In genomic region chr16:67150058-67150832, GRCh38 we compare ENCODE assay signal across 7 cellular contexts. TPM values are rescaled to one million over a fixed set of nuclear protein-coding genes. Genes with fewer than 3 reads are reported as not detected.
A peak's percentile ranks its signal among the peaks of the same experiment; 100 is the strongest.
DNase-seq lines count a peak whose midpoint lies in the region; ATAC-seq and TF ChIP-seq lines count a peak whose summit lies in the region.

No MANE protein-coding gene starts in this region.

- no peak overlapping the region for H3K27ac Mint-ChIP-seq in T-helper 17 cell
- H3K27ac Mint-ChIP-seq in effector memory CD8-positive, alpha-beta T cell = no peak overlapping the region
- H3K27ac Mint-ChIP-seq in mesothelial cell of epicardium = no peak overlapping the region

- H3K27me3 Mint-ChIP-seq in T-helper 17 cell (no peaks in the 10 kb centered on the region), mesothelial cell of epicardium (ENCODE audit: low read depth) (peaks cover 36% of the 10 kb centered on the region)
- no peaks in the 10 kb centered on the region for H3K27me3 Mint-ChIP-seq in effector memory CD8-positive, alpha-beta T cell

- TF ChIP-seq POLR2A in thyroid gland (IDR thresholded peaks at IDR 0.05) = no peak

- H3K4me3 ChIP-seq in thyroid gland (replicated peaks in 1 of 3) (peak overlapping the region; percentile 60 to 67 (median 61)), OCI-LY7 (ENCODE audit: low read depth, low read length, poor library complexity, severe bottlenecking) (no peak overlapping the region)

- ATAC-seq in GM18861 (IDR thresholded peaks at IDR 0.05; ENCODE audit: unreplicated experiment) = peak; percentile 33
- ATAC-seq in HG02981 (IDR thresholded peaks at IDR 0.05; ENCODE audit: unreplicated experiment) = peak; percentile 15
- peak; percentile 70 for ATAC-seq in T-helper 17 cell
- peak; percentile 72 for ATAC-seq in effector memory CD8-positive, alpha-beta T cell (replicated peaks)

- H3K9me2 ChIP-seq in OCI-LY7 (ENCODE audit: insufficient read depth, low read length) = no peaks in the 10 kb centered on the region

- POLR2A ChIA-PET in OCI-LY7 (lab: Charles Lee) = no interaction called here

- H3K4me1 Mint-ChIP-seq in T-helper 17 cell = peaks cover 36% of the 10 kb centered on the region
- peaks cover 23 to 24% of the 10 kb centered on the region in 2 donors for H3K4me1 Mint-ChIP-seq in effector memory CD8-positive, alpha-beta T cell (ENCODE audit: low read depth in 2 of 2)
- peaks cover 7% of the 10 kb centered on the region for H3K4me1 Mint-ChIP-seq in mesothelial cell of epicardium

- H3K36me3 ChIP-seq in thyroid gland (peaks cover 6 to 9% of the 10 kb centered on the region in 2 donors), OCI-LY7 (ENCODE audit: insufficient read depth, low read length) (peaks cover 37% of the 10 kb centered on the region)

- 3 to 41% methylated on average over 7 to 11 of the region's 92 CpGs for WGBS in thyroid gland, 2 donors

- no peaks in the 10 kb centered on the region for H3K79me2 ChIP-seq in OCI-LY7 (ENCODE audit: insufficient read depth, low read depth, low read length)

- no peak for TF ChIP-seq CTCF in mesothelial cell of epicardium (IDR thresholded peaks at IDR 0.05; ENCODE audit: unreplicated experiment)
- no peak for TF ChIP-seq CTCF in thyroid gland (IDR thresholded peaks at IDR 0.05)
- no peak for TF ChIP-seq CTCF in OCI-LY7 (conservative IDR thresholded peaks at IDR 0.05; ENCODE audit: low read length)

- H3K27me3 ChIP-seq in thyroid gland = no peaks in the 10 kb centered on the region

- no peak overlapping the region for H2AFZ ChIP-seq in OCI-LY7 (ENCODE audit: low read length)

- BruUV-seq in OCI-LY7 (replicated peaks; lab: Mats Ljungman, UMichigan) = no TSS peak

- H3K9me3 Mint-ChIP-seq in effector memory CD8-positive, alpha-beta T cell = no peaks in the 10 kb centered on the region
- H3K9me3 Mint-ChIP-seq in mesothelial cell of epicardium = no peaks in the 10 kb centered on the region

- intact Hi-C loops in thyroid gland (cut with DNase I) = loop anchor here (5.0 to 10.0 kb wide), 2 partner anchors 45 to 123 kb away; partner anchors contain the start of genes CBFB and PHAF1
- intact Hi-C loops in OCI-LY7 (cut with micrococcal nuclease; ENCODE audit: unreplicated experiment) = no loop called here

- CTCF ChIA-PET in OCI-LY7 (lab: Charles Lee; ENCODE audit: unreplicated experiment) = no interaction called here

- DNase-seq in T-helper 17 cell = peak in 1 of 3 donors; percentile 30
- peak in 1 of 3 experiments; percentile 24 for DNase-seq in effector memory CD8-positive, alpha-beta T cell
- no peak for DNase-seq in mesothelial cell of epicardium (ENCODE audit: low spot score in 2 of 2, unreplicated experiment in 2 of 2)
- DNase-seq in thyroid gland = peak; percentile 52 to 65
- no peak for DNase-seq in OCI-LY7 (ENCODE audit: low spot score)

- H4K20me1 ChIP-seq in OCI-LY7 (ENCODE audit: insufficient read depth, low read length) = no peaks in the 10 kb centered on the region

- H3K4me1 ChIP-seq in thyroid gland (peaks cover 14 to 37% of the 10 kb centered on the region in 2 donors), OCI-LY7 (ENCODE audit: insufficient read depth, low read length, poor library complexity, severe bottlenecking) (no peaks in the 10 kb centered on the region)

- peak overlapping the region; percentile 73 to 85 (median 83) for H3K27ac ChIP-seq in thyroid gland
- no peak overlapping the region for H3K27ac ChIP-seq in OCI-LY7 (ENCODE audit: low read depth, low read length, poor library complexity, severe bottlenecking)

- no peak overlapping the region for H3K4me2 ChIP-seq in OCI-LY7 (ENCODE audit: low read length)

- H3K4me3 Mint-ChIP-seq in T-helper 17 cell (peak overlapping the region; percentile 52), mesothelial cell of epicardium (peak overlapping the region; percentile 77)
- H3K4me3 Mint-ChIP-seq in effector memory CD8-positive, alpha-beta T cell = peak overlapping the region; percentile 81 to 82

- peaks cover 3% of the 10 kb centered on the region for H3K36me3 Mint-ChIP-seq in T-helper 17 cell (ENCODE audit: low read depth)
- H3K36me3 Mint-ChIP-seq in effector memory CD8-positive, alpha-beta T cell (ENCODE audit: insufficient read depth) = peaks cover 17% of the 10 kb centered on the region
- peaks cover 11% of the 10 kb centered on the region for H3K36me3 Mint-ChIP-seq in mesothelial cell of epicardium

- H3K9me3 ChIP-seq in T-helper 17 cell (ENCODE audit: control insufficient read depth, low read length, poor library complexity, severe bottlenecking) (no peaks in the 10 kb centered on the region), thyroid gland (no peaks in the 10 kb centered on the region), OCI-LY7 (ENCODE audit: low read length) (no peaks in the 10 kb centered on the region)

RNA-seq across cellular contexts. Expression of gene B3GNT9, which starts 0.6 kb away (rescaled TPM):
- 1 to 10 TPM; 7.0 to 8.1 TPM for total RNA-seq in T-helper 17 cell
- total RNA-seq in mesothelial cell of epicardium = 20.1 to 21.4 TPM (median 20.6 TPM) in 3 replicates
- total RNA-seq in thyroid gland = 100 to 1,000 TPM in 1 of 4 donors, 10 to 100 TPM in 3; 52.0 to 103 (median 85.7) TPM
- 1.1 and 2.7 TPM in 2 replicates for total RNA-seq in OCI-LY7 (2014; rRNA removed; shearing (Covaris generic))
- 2.7 TPM in 2 replicates for total RNA-seq in OCI-LY7 (2022)

RNA-seq across cellular contexts. Expression of gene TRADD, which starts 9.5 kb away (rescaled TPM):
- total RNA-seq in T-helper 17 cell = 100 to 1,000 TPM in 1 of 2 donors, 10 to 100 TPM in 1; 92.7 to 103 TPM
- 7.2 to 7.8 TPM (median 7.8 TPM) in 3 replicates for total RNA-seq in mesothelial cell of epicardium
- total RNA-seq in thyroid gland = 10 to 100 TPM; 27.0 to 42.2 (median 37.0) TPM
- total RNA-seq in OCI-LY7 (2014; rRNA removed; shearing (Covaris generic)) = 11.3 and 11.6 TPM in 2 replicates
- 15.4 and 16.7 TPM in 2 replicates for total RNA-seq in OCI-LY7 (2022)

RNA-seq across cellular contexts. Expression of gene FBXL8, which starts 9.5 kb away (rescaled TPM):
- total RNA-seq in T-helper 17 cell (10 to 100 TPM; 50.0 to 55.1 TPM), mesothelial cell of epicardium (8.1 to 8.9 TPM (median 8.2 TPM) in 3 replicates), thyroid gland (10 to 100 TPM; 26.3 to 41.9 (median 35.6) TPM), OCI-LY7 (2022) (10.4 and 12.2 TPM in 2 replicates)
- total RNA-seq in OCI-LY7 (2014; rRNA removed; shearing (Covaris generic)) = 5.8 and 7.3 TPM in 2 replicates

RNA-seq across cellular contexts. Expression of gene HSF4, which starts 14.3 kb away (rescaled TPM):
- total RNA-seq in T-helper 17 cell (10 to 100 TPM; 54.5 to 80.9 TPM), mesothelial cell of epicardium (10.7 to 14.2 TPM (median 13.1 TPM) in 3 replicates), thyroid gland (10 to 100 TPM; 17.3 to 52.5 (median 36.6) TPM), OCI-LY7 (2022) (16.2 and 17.0 TPM in 2 replicates)
- 8.1 and 12.8 TPM in 2 replicates for total RNA-seq in OCI-LY7 (2014; rRNA removed; shearing (Covaris generic))

RNA-seq across cellular contexts. Expression of gene NOL3, which starts 20.1 kb away (rescaled TPM):
- total RNA-seq in T-helper 17 cell (1 to 10 TPM; 4.3 to 5.5 TPM), mesothelial cell of epicardium (14.0 to 15.5 TPM (median 14.2 TPM) in 3 replicates), thyroid gland (10 to 100 TPM; 38.3 to 97.0 (median 63.5) TPM), OCI-LY7 (2022) (4.1 and 4.4 TPM in 2 replicates)
- 1.1 and 2.2 TPM in 2 replicates for total RNA-seq in OCI-LY7 (2014; rRNA removed; shearing (Covaris generic))

Comparison
In these comparisons a context has a peak if more than half of its experiments do, and no peak if none do; other contexts are left out.
1. ATAC-seq: peak in every context shown above with its lines; median percentile 72 in effector memory CD8-positive, alpha-beta T cell; 70 in T-helper 17 cell; 33 in GM18861; 15 in HG02981.
2. DNase-seq: peak in thyroid gland (2 of 2); none in mesothelial cell of epicardium (0 of 2) and OCI-LY7 (single experiment).
3. Peak in every context shown above with its lines, with median percentiles within 50 percentile points of each other: H3K4me3 Mint-ChIP-seq.